ENCODE assay signal across 8 cellular contexts in genomic region chr15:52227456-52227855, GRCh38. TPM values are rescaled to one million over a fixed set of nuclear protein-coding genes. Genes with fewer than 3 reads are reported as not detected.
DNase-seq lines count a peak whose midpoint lies in the region; TF ChIP-seq lines count a peak whose summit lies in the region.

No MANE protein-coding gene starts in this region.

- H3K9me3 Mint-ChIP-seq in H9, result no peaks in the 10 kb centered on the region

- H3K56ac ChIP-seq in H9 (ENCODE audit: insufficient read length, low read depth, low read length), result no peak overlapping the region

- H3K14ac ChIP-seq in H9 (ENCODE audit: insufficient read depth, low read length), result no peak overlapping the region

- no peak overlapping the region for H3K23ac ChIP-seq in H9 (ENCODE audit: insufficient read length, low read depth, low read length)

- H3K18ac ChIP-seq in H9 (ENCODE audit: insufficient read length, low read depth, low read length), result no peak overlapping the region

- no peak overlapping the region for H3K4me2 ChIP-seq in H9 (ENCODE audit: insufficient read depth, insufficient read length, low read length)

- no peaks in the 10 kb centered on the region for H3K79me2 ChIP-seq in H9 (ENCODE audit: insufficient read depth, low read length)

- TF ChIP-seq CTCF in GM12864 (IDR thresholded peaks at IDR 0.05; ENCODE audit: low read depth, low read length, missing control alignments) (peak; percentile 86), H9 (conservative IDR thresholded peaks at IDR 0.05) (peak; percentile 75), LNCAP (IDR thresholded peaks at IDR 0.05) (peak; percentile 82), vagina (IDR thresholded peaks at IDR 0.05) (peak; percentile 54 to 69 (median 67))

- no peak overlapping the region for H3K9ac ChIP-seq in H9 (ENCODE audit: extremely low read depth, insufficient read length, low read length)

- no peak overlapping the region for H2BK20ac ChIP-seq in H9 (ENCODE audit: low read depth, low read length, poor library complexity, severe bottlenecking)

- no peak overlapping the region for H4K5ac ChIP-seq in H9 (ENCODE audit: insufficient read length, low read depth, low read length)

- no peak overlapping the region for H3K27ac ChIP-seq in H9 (ENCODE audit: insufficient read length, low read depth, low read length)
- H3K27ac ChIP-seq in vagina, result no peak overlapping the region

- no peak overlapping the region for H2AK5ac ChIP-seq in H9 (ENCODE audit: insufficient read length, low read length)

- no peaks in the 10 kb centered on the region for H3K79me1 ChIP-seq in H9 (ENCODE audit: insufficient read depth, low read depth, low read length, poor library complexity, severe bottlenecking)

- H3K9me3 ChIP-seq in H9 (ENCODE audit: control insufficient read depth, low read depth, low read length) (no peaks in the 10 kb centered on the region), vagina (no peaks in the 10 kb centered on the region)

- no peak overlapping the region for H2BK5ac ChIP-seq in H9 (ENCODE audit: insufficient read length, low read length)

- H3K4ac ChIP-seq in H9 (ENCODE audit: low read depth, low read length), result no peak overlapping the region

- intact Hi-C loops in vagina (cut with DNase I), result no loop called here

- H3K4me3 Mint-ChIP-seq in H9, result no peak overlapping the region

- no peaks in the 10 kb centered on the region for H3K27me3 ChIP-seq in H9 (ENCODE audit: insufficient read depth, low read length)
- H3K27me3 ChIP-seq in vagina, result no peaks in the 10 kb centered on the region

- H3K36me3 ChIP-seq in vagina, result no peaks in the 10 kb centered on the region

- H3K23me2 ChIP-seq in H9 (ENCODE audit: insufficient read length, low read depth, low read length, poor library complexity, severe bottlenecking), result no peaks in the 10 kb centered on the region

- no peak overlapping the region for H4K8ac ChIP-seq in H9 (replicated peaks; ENCODE audit: insufficient read length, low read depth, low read length)

- H3T11ph ChIP-seq in H9 (ENCODE audit: low read length), result no peak overlapping the region

- H2BK15ac ChIP-seq in H9 (ENCODE audit: low read depth, low read length), result no peak overlapping the region

- no peak overlapping the region for H2AFZ ChIP-seq in H9 (ENCODE audit: low read length)

- H3K4me3 ChIP-seq in GM12864 (ENCODE audit: low read depth, low read length), result no peak overlapping the region
- no peak overlapping the region for H3K4me3 ChIP-seq in vagina

- H4K20me1 ChIP-seq in H9 (ENCODE audit: control insufficient read depth, insufficient read depth, insufficient read length), result no peaks in the 10 kb centered on the region

- no peak overlapping the region for H2BK120ac ChIP-seq in H9 (ENCODE audit: low read depth, low read length, poor library complexity, severe bottlenecking)

- no peaks in the 10 kb centered on the region for H3K4me1 Mint-ChIP-seq in H9

- no CpG with 5 or more reads among the region's 5 CpGs for WGBS in H9 (ENCODE audit: extremely low coverage, insufficient read length, low lambda C conversion rate)

- DNase-seq in GM12864 (ENCODE audit: low read depth) (peak; percentile 88), H9 (peak; percentile 82), SHP77 (lab: John Stamatoyannopoulos, UW) (peak; percentile 27 to 53), globus pallidus (ENCODE audit: low spot score) (peak; percentile 62), pons (ENCODE audit: low spot score) (peak; percentile 85), vagina (ENCODE audit: extremely low spot score in 2 of 2) (no peak)
- peak; percentile 84 for DNase-seq in activated effector memory CD4-positive, alpha-beta T cell treated with anti-CD3 and anti-CD28 coated beads, Interleukin-2, amount 50 U/mL, for 16 hours

- peaks cover 10 to 39% (median 37%) of the 10 kb centered on the region in 3 experiments; a peak in 6 of 7 replicates for H3K36me3 Mint-ChIP-seq in H9 (ENCODE audit: insufficient read depth in 1 of 3, low read depth in 3 of 3)

- H3K27me3 Mint-ChIP-seq in H9 (ENCODE audit: low read depth), result no peaks in the 10 kb centered on the region; the same call in 1 of the 2 replicates

- peak overlapping the region in 1 of 3 experiments; percentile 68; a peak in 1 of 7 replicates for H3K27ac Mint-ChIP-seq in H9

- H2BK12ac ChIP-seq in H9 (ENCODE audit: insufficient read length, low read depth, low read length), result no peak overlapping the region

- TF ChIP-seq POLR2A in vagina (IDR thresholded peaks at IDR 0.05), result no peak

- H3K4me1 ChIP-seq in H9 (ENCODE audit: insufficient read depth, low read length) (no peaks in the 10 kb centered on the region), vagina (no peaks in the 10 kb centered on the region)

- no peak overlapping the region for H4K91ac ChIP-seq in H9 (ENCODE audit: insufficient read length, low read depth, low read length)

RNA-seq across cellular contexts. Expression of gene GNB5, which starts 36.3 kb away (rescaled TPM):
- total RNA-seq in H9 (2021) (29.8 and 30.2 TPM in 2 replicates), vagina (48.6 TPM)

Comparison
In these comparisons a context has a peak if more than half of its experiments do, and no peak if none do; other contexts are left out.
1. DNase-seq: peak in GM12864 (single experiment), H9 (single experiment), SHP77 (2 of 2), activated effector memory CD4-positive, alpha-beta T cell treated with anti-CD3 and anti-CD28 coated beads, Interleukin-2, amount 50 U/mL, for 16 hours (single experiment), globus pallidus (single experiment) and pons (single experiment); none in vagina (0 of 2).
2. Peak in every context shown above with its lines, with median percentiles within 50 percentile points of each other: CTCF ChIP-seq.